Comparison of ENCODE assay signal across 8 cellular contexts in the genomic region with DNA sequence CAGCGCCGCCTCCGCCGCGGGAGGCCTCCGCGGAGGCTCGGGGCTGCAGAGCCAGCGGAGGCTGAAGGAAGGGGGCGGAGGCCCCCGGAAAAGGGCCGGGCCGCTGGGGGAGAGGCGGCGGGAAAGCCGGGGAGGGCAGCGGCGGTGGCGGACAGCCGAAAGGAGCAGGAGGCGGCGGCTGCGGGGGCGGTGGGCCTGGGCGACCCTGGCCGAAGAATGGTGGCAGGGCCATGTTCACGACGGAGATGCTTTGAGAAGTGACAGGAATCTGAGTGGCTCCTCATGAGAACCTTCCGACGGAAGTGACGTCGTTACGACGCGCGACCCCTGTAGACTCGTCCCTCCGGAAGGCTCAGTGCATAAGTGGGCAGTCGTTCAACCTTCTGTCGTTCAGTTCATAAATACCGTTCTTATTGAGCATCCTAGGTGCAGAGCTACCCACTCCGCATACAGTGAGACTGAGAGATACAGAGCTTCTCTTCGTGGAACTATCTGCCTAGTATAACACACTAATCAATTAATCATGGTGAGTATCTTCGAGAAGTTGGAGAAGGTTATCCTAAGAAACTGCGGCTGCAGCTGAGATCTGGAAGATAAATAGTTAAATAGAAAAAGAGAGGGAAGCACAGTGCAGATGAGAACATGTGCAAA. TPM values are rescaled to one million over a fixed set of nuclear protein-coding genes. Genes with fewer than 3 reads are reported as not detected.
DNase-seq lines count a peak whose midpoint lies in the region; ATAC-seq lines count a peak whose summit lies in the region.

A gene with protein sequence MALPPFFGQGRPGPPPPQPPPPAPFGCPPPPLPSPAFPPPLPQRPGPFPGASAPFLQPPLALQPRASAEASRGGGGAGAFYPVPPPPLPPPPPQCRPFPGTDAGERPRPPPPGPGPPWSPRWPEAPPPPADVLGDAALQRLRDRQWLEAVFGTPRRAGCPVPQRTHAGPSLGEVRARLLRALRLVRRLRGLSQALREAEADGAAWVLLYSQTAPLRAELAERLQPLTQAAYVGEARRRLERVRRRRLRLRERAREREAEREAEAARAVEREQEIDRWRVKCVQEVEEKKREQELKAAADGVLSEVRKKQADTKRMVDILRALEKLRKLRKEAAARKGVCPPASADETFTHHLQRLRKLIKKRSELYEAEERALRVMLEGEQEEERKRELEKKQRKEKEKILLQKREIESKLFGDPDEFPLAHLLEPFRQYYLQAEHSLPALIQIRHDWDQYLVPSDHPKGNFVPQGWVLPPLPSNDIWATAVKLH (minus strand): TSS at position 259 of the 651 bp plus-strand sequence. CDS start 27 bp downstream, at position 232.

- peak within 1 kb of the TSS; percentile 80 for H3K23ac ChIP-seq in mesendoderm (ENCODE audit: low read length)

- H3K18ac ChIP-seq in mesendoderm (ENCODE audit: low read length): peak within 1 kb of the TSS; percentile 91

- no peak within 1 kb of the TSS for H2BK5ac ChIP-seq in mesendoderm (ENCODE audit: low read length)

- no peak within 1 kb of the TSS for H2BK120ac ChIP-seq in mesendoderm (ENCODE audit: low read depth, low read length)

- H4K8ac ChIP-seq in mesendoderm (ENCODE audit: low read depth, low read length): peak within 1 kb of the TSS; percentile 44

- WGBS in mesendoderm (ENCODE audit: extremely low coverage, insufficient coverage, low lambda C conversion rate): no CpG with 5 or more reads among the region's 45 CpGs

- peak within 1 kb of the TSS; percentile 85 to 98 (median 96) for H3K27ac Mint-ChIP-seq in CD8-positive, alpha-beta memory T cell

- peak within 1 kb of the TSS; percentile 71 for H3K27ac ChIP-seq in CD8-positive, alpha-beta memory T cell (ENCODE audit: low read depth, low read length)
- peak within 1 kb of the TSS; percentile 86 for H3K27ac ChIP-seq in mesendoderm (ENCODE audit: low read depth, low read length)

- H2AK5ac ChIP-seq in mesendoderm (ENCODE audit: low read length): no peak within 1 kb of the TSS

- peaks cover 27% of the 10 kb centered on the region for H3K4me1 ChIP-seq in CD8-positive, alpha-beta memory T cell (ENCODE audit: insufficient read depth, low read length)
- H3K4me1 ChIP-seq in endocrine pancreas (ENCODE audit: control insufficient read depth, insufficient read depth, low read length) (no peaks in the 10 kb centered on the region), mesendoderm (ENCODE audit: control insufficient read depth, low read depth, low read length) (no peaks in the 10 kb centered on the region)

- no peak within 1 kb of the TSS for H2BK15ac ChIP-seq in mesendoderm (replicated peaks; ENCODE audit: low read depth)

- peaks cover 0 to 4% of the 10 kb centered on the region in 2 donors for H3K27me3 Mint-ChIP-seq in CD8-positive, alpha-beta memory T cell

- H3K4me1 Mint-ChIP-seq in CD8-positive, alpha-beta memory T cell: peaks cover 30 to 42% (median 39%) of the 10 kb centered on the region in 3 donors

- peaks cover 11% of the 10 kb centered on the region for H3K36me3 ChIP-seq in CD8-positive, alpha-beta memory T cell (ENCODE audit: insufficient read depth, low read length)
- H3K36me3 ChIP-seq in endocrine pancreas (ENCODE audit: control insufficient read depth, insufficient read depth, low read length): peaks cover 2% of the 10 kb centered on the region
- H3K36me3 ChIP-seq in mesendoderm (ENCODE audit: control insufficient read depth, insufficient read depth, low read length): peaks cover under 1% of the 10 kb centered on the region

- H3K9me3 ChIP-seq in CD8-positive, alpha-beta memory T cell (ENCODE audit: low read length): no peaks in the 10 kb centered on the region
- no peaks in the 10 kb centered on the region for H3K9me3 ChIP-seq in endocrine pancreas (ENCODE audit: control insufficient read depth, low read length)

- no peaks in the 10 kb centered on the region for H3K27me3 ChIP-seq in CD8-positive, alpha-beta memory T cell (ENCODE audit: insufficient read depth, low read length, poor library complexity, severe bottlenecking)
- H3K27me3 ChIP-seq in endocrine pancreas (ENCODE audit: control insufficient read depth, insufficient read depth, low read length) (no peaks in the 10 kb centered on the region), mesendoderm (ENCODE audit: insufficient read depth, low read length, poor library complexity) (no peaks in the 10 kb centered on the region)

- peak within 1 kb of the TSS; percentile 100 for H4K5ac ChIP-seq in mesendoderm (ENCODE audit: low read length)

- H3K36me3 Mint-ChIP-seq in CD8-positive, alpha-beta memory T cell: peaks cover 0 to 30% (median 13%) of the 10 kb centered on the region in 3 donors

- peaks cover 6% of the 10 kb centered on the region for H3K79me2 ChIP-seq in mesendoderm (ENCODE audit: control insufficient read depth, insufficient read depth, low read length)

- CTCF ChIA-PET in CD8-positive, alpha-beta memory T cell (lab: Charles Lee): interaction anchor here (1.0 kb wide), 1 partner anchor 164 kb away, joined by 3 read pairs; no protein-coding TSS in a partner anchor

- peaks cover 9% of the 10 kb centered on the region for H3K79me1 ChIP-seq in mesendoderm (ENCODE audit: low read length)

- H3K4me2 ChIP-seq in mesendoderm (ENCODE audit: low read length): peak within 1 kb of the TSS; percentile 98

- ATAC-seq in GM19468 (IDR thresholded peaks at IDR 0.05; ENCODE audit: extremely low read depth, unreplicated experiment): peak; percentile 72

- DNase-seq in CD8-positive, alpha-beta memory T cell: peak; percentile 71 to 90 (median 83)
- peak; percentile 82 for DNase-seq in HT1080 (ENCODE audit: low read depth)
- DNase-seq in NOMO-1 treated with DMSO at 0.1 percent for 48 hours (lab: John Stamatoyannopoulos, UW; ENCODE audit: unreplicated experiment): peak; percentile 93
- DNase-seq in activated CD8-positive, alpha-beta memory T cell treated with anti-CD3 and anti-CD28 coated beads for 48 hours (ENCODE audit: low read depth in 2 of 3, low spot score in 2 of 3): peak; percentile 43 to 67 (median 64)
- peak; percentile 96 for DNase-seq in mesendoderm
- DNase-seq in stimulated activated CD8-positive, alpha-beta memory T cell treated with anti-CD3 and anti-CD28 coated beads, Interleukin-15, amount 100 ng/mL, for 1 hour (ENCODE audit: low read depth): peak; percentile 67

- peak within 1 kb of the TSS; percentile 78 for H3K4ac ChIP-seq in mesendoderm (ENCODE audit: low read depth, low read length)

- POLR2A ChIA-PET in CD8-positive, alpha-beta memory T cell (lab: Charles Lee): interaction anchor here (1.0 to 1.3 kb wide), 2 partner anchors 52 to 153 kb away, joined by 3 to 4 read pairs; a partner anchor contains a TSS

- peaks cover 0 to 2% (median 0%) of the 10 kb centered on the region in 5 donors for H3K9me3 Mint-ChIP-seq in CD8-positive, alpha-beta memory T cell

- H3K56ac ChIP-seq in mesendoderm (ENCODE audit: low read length): peak within 1 kb of the TSS; percentile 95

- H3K4me3 Mint-ChIP-seq in CD8-positive, alpha-beta memory T cell: peak within 1 kb of the TSS; percentile 88 to 98 (median 94)

- H3K4me3 ChIP-seq in CD8-positive, alpha-beta memory T cell (ENCODE audit: low read length): peak within 1 kb of the TSS; percentile 88
- H3K4me3 ChIP-seq in endocrine pancreas (ENCODE audit: control insufficient read depth, insufficient read depth, low read length): peak within 1 kb of the TSS; percentile 85
- peak within 1 kb of the TSS; percentile 82 for H3K4me3 ChIP-seq in mesendoderm (ENCODE audit: low read length)

- H3K9ac ChIP-seq in endocrine pancreas (ENCODE audit: control insufficient read depth, insufficient read depth, low read length) (peak within 1 kb of the TSS; percentile 85), mesendoderm (ENCODE audit: low read length) (peak within 1 kb of the TSS; percentile 90)

RNA-seq across cellular contexts. Expression of the gene that starts here (rescaled TPM):
- total RNA-seq in CD8-positive, alpha-beta memory T cell: 10 to 100 TPM; 33.6 to 39.6 TPM
- 21.7 TPM for polyA plus RNA-seq in CD8-positive, alpha-beta memory T cell
- 15.4 and 16.4 TPM in 2 replicates for total RNA-seq in HT1080 (2014; rRNA removed; shearing (Covaris generic))
- polyA plus RNA-seq in HT1080 (2015; cell fraction: cytosol; rRNA removed): 21.8 and 23.8 TPM in 2 replicates
- 25.2 and 26.5 TPM in 2 replicates for polyA plus RNA-seq in HT1080 (2015; cell fraction: nucleus; rRNA removed)
- polyA plus RNA-seq in mesendoderm (2013, experiment 1 of 2): 15.8 TPM
- 16.1 TPM for polyA plus RNA-seq in mesendoderm (2013, experiment 2 of 2)

Comparison
In these comparisons a context has a peak if more than half of its experiments do, and no peak if none do; other contexts are left out.
1. Peak in every context shown above with its lines: DNase-seq, ATAC-seq, H3K4me3 ChIP-seq and H3K27ac ChIP-seq.